In the genomic region with DNA sequence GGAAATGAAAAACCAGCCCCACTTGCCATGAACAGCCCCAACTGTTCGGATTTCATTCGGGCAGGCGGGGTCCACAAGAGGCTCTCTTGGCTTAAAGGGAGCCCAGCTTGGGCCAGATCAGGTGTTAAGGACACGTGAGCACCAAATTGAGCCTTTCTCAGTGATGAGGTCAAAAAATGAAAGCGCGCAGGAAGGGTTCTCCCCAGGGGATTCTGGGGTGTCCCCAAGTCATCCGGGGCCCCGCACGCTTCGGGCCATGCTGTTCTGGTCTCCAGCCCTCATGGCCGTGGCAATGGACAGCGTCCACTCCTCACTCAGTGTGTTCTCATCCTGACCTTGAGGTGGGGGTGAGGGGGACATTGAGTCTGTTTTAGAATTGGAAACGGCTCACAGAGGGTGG, we compare ENCODE assay signal across 24 cellular contexts. TPM values are rescaled to one million over a fixed set of nuclear protein-coding genes. Genes with fewer than 3 reads are reported as not detected.
DNase-seq lines count a peak whose midpoint lies in the region; ATAC-seq, FAIRE-seq and TF ChIP-seq lines count a peak whose summit lies in the region.
"Had no signal": no experiment of that assay in that cellular context is flagged by ENCODE, and none has a peak within 500 bp of the region (broad histone marks: within the 10 kb centered on the region; RNA-seq: fewer than 3 reads in every experiment).

No MANE protein-coding gene starts in this region.

- no peak overlapping the region for H2BK5ac ChIP-seq in trophoblast cell (ENCODE audit: low read depth, low read length, poor library complexity)

- no peak overlapping the region for H3K4ac ChIP-seq in trophoblast cell (ENCODE audit: low read depth, low read length)

- H3K4me2 ChIP-seq in GM12878 (ENCODE audit: control insufficient read depth, insufficient read depth) (no peak overlapping the region), trophoblast cell (ENCODE audit: low read length) (no peak overlapping the region)
- H3K4me2 ChIP-seq: smooth muscle cell had no signal

- peaks cover 31% of the 10 kb centered on the region for H3K79me1 ChIP-seq in trophoblast cell (ENCODE audit: low read length)

- TF ChIP-seq EP300 in GM12878 (IDR thresholded peaks at IDR 0.05; ENCODE audit: borderline replicate concordance in 1 of 2, control insufficient read depth in 1 of 2, low read depth in 2 of 2, low read length in 2 of 2), result no peak

- TF ChIP-seq RAD21 in GM12878 (IDR thresholded peaks at IDR 0.05; ENCODE audit: insufficient read depth, low read depth, low read length), result no peak

- no peak overlapping the region for H3K4me3 Mint-ChIP-seq in CD8-positive, alpha-beta T cell
- H3K4me3 Mint-ChIP-seq in activated CD4-positive, alpha-beta memory T cell treated with anti-CD3 and anti-CD28 coated beads, Interleukin-2, amount 10 ng/mL, durations not matched to agents 7 days and 5 days, result no peak overlapping the region
- H3K4me3 Mint-ChIP-seq: activated naive CD8-positive, alpha-beta T cell treated with anti-CD3 and anti-CD28 coated beads for 36 hours; central memory CD8-positive, alpha-beta T cell had no signal

- H3K27me3 Mint-ChIP-seq in CD8-positive, alpha-beta T cell (ENCODE audit: low read depth), result no peaks in the 10 kb centered on the region
- no peaks in the 10 kb centered on the region for H3K27me3 Mint-ChIP-seq in activated CD4-positive, alpha-beta memory T cell treated with anti-CD3 and anti-CD28 coated beads, Interleukin-2, amount 10 ng/mL, durations not matched to agents 7 days and 5 days
- H3K27me3 Mint-ChIP-seq: activated naive CD8-positive, alpha-beta T cell treated with anti-CD3 and anti-CD28 coated beads for 36 hours; central memory CD8-positive, alpha-beta T cell had no signal

- in situ Hi-C loops in GM13976 (cut with MboI; ENCODE audit: low sequenced_read_pairs, unreplicated experiment) (no loop called here), GM12878 (cut with MboI) (no loop called here)

- intact Hi-C loops in CD8-positive, alpha-beta T cell (cut with DNase I, micrococcal nuclease), result loop anchor here in 1 of 2 experiments (5.0 kb wide), 1 partner anchor 364 kb away; no protein-coding TSS in a partner anchor
- intact Hi-C loops in GM12878 (cut with micrococcal nuclease; ENCODE audit: unreplicated experiment), result loop anchor here (5.0 kb wide), 1 partner anchor 79 kb away; a partner anchor contains a TSS

- H3K36me3 Mint-ChIP-seq in CD8-positive, alpha-beta T cell, result no peaks in the 10 kb centered on the region
- peaks cover 19% of the 10 kb centered on the region for H3K36me3 Mint-ChIP-seq in activated CD4-positive, alpha-beta memory T cell treated with anti-CD3 and anti-CD28 coated beads, Interleukin-2, amount 10 ng/mL, durations not matched to agents 7 days and 5 days (ENCODE audit: low read depth)
- H3K36me3 Mint-ChIP-seq: activated naive CD8-positive, alpha-beta T cell treated with anti-CD3 and anti-CD28 coated beads for 36 hours had no signal

- 8% methylated on average over 13 of the region's 13 CpGs for WGBS in GM12878 (ENCODE audit: insufficient coverage, insufficient replicate concordance, low lambda C conversion rate, missing lambda C conversion rate)
- no CpG with 5 or more reads among the region's 13 CpGs for WGBS in trophoblast cell (ENCODE audit: extremely low coverage, insufficient coverage, insufficient read length)

- peak overlapping the region; percentile 61 for H2BK12ac ChIP-seq in trophoblast cell (ENCODE audit: low read length)

- no peaks in the 10 kb centered on the region for H3K9me3 ChIP-seq in CD8-positive, alpha-beta T cell (ENCODE audit: low read length)
- H3K9me3 ChIP-seq in GM12878 (replicated peaks; ENCODE audit: control insufficient read depth, insufficient read depth, low read length), result no peaks in the 10 kb centered on the region
- H3K9me3 ChIP-seq in trophoblast cell (ENCODE audit: insufficient read depth, low read depth, low read length), result peaks cover 1% of the 10 kb centered on the region
- H3K9me3 ChIP-seq: ascending aorta, thyroid gland had no signal

- H2AK5ac ChIP-seq in trophoblast cell (ENCODE audit: low read length), result peak overlapping the region; percentile 63

- no peak overlapping the region for H3K9ac ChIP-seq in GM12878 (ENCODE audit: control insufficient read depth, insufficient read depth, low read length)
- no peak overlapping the region for H3K9ac ChIP-seq in trophoblast cell (ENCODE audit: low read length)

- FAIRE-seq in GM12878 (lab: Jason Lieb, UNC), result no peak
- FAIRE-seq: G401.6, HTR-8/SVneo had no signal

- no peak overlapping the region for H3K4me3 ChIP-seq in CD8-positive, alpha-beta T cell (ENCODE audit: low read depth, low read length)
- no peak overlapping the region for H3K4me3 ChIP-seq in GM12878
- no peak overlapping the region for H3K4me3 ChIP-seq in trophoblast cell (ENCODE audit: low read depth, low read length)
- H3K4me3 ChIP-seq: ascending aorta, smooth muscle cell, thyroid gland had no signal

- TF ChIP-seq POLR2A in GM12878 (IDR thresholded peaks at IDR 0.05; ENCODE audit: low read depth, low read length), result no peak

- no peaks in the 10 kb centered on the region for H3K27me3 ChIP-seq in CD8-positive, alpha-beta T cell (ENCODE audit: insufficient read depth, low read length)
- H3K27me3 ChIP-seq in GM12878 (replicated peaks in 1 of 2; ENCODE audit: control insufficient read depth in 2 of 2, insufficient read depth in 2 of 2, low read length in 1 of 2), result no peaks in the 10 kb centered on the region
- H3K27me3 ChIP-seq in trophoblast cell (ENCODE audit: insufficient read depth, low read length), result no peaks in the 10 kb centered on the region
- H3K27me3 ChIP-seq: ascending aorta, thyroid gland had no signal

- H4K12ac ChIP-seq in trophoblast cell (ENCODE audit: low read depth, low read length), result no peak overlapping the region

- no peak for DNase-seq in CD8-positive, alpha-beta T cell
- DNase-seq in GM13976 (ENCODE audit: low spot score), result peak; percentile 79
- no peak for DNase-seq in GM12878 (ENCODE audit: low read depth, low spot score)
- no peak for DNase-seq in trophoblast cell
- no peak for DNase-seq in superior temporal gyrus (ENCODE audit: extremely low spot score)
- DNase-seq in NCI-H510A treated with DMSO at 0.1 percent for 48 hours (lab: John Stamatoyannopoulos, UW), result no peak
- DNase-seq in activated CD4-positive, alpha-beta memory T cell treated with anti-CD3 and anti-CD28 coated beads, Interleukin-2, amount 10 ng/mL, durations not matched to agents 7 days and 5 days, result no peak
- DNase-seq: activated CD4-positive, alpha-beta T cell treated with anti-CD3 and anti-CD28 coated beads, Interleukin-2, amount 50 U/mL, for 48 hours; activated CD8-positive, alpha-beta memory T cell treated with anti-CD3 and anti-CD28 coated beads, Interleukin-2, amount 50 U/mL, for 48 hours; activated naive CD8-positive, alpha-beta T cell treated with anti-CD3 and anti-CD28 coated beads for 36 hours; dermis blood vessel endothelial cell; H7; MV-4-11; NCI-H2171; NCI-H526; RPMI8226; stimulated activated naive CD8-positive, alpha-beta T cell treated with anti-CD3 and anti-CD28 coated beads, Interleukin-15, Interleukin-2, amounts not matched to agents 100 U/mL and 50 U/mL, for 24 hours; T-helper 9 cell; thyroid gland had no signal

- no peak overlapping the region for H4K8ac ChIP-seq in trophoblast cell (ENCODE audit: low read depth, low read length)

- H2AFZ ChIP-seq in GM12878 (ENCODE audit: control insufficient read depth, low read depth, low read length) (no peak overlapping the region), trophoblast cell (ENCODE audit: insufficient read depth, low read length, poor library complexity) (no peak overlapping the region)

- CTCF ChIA-PET in CD8-positive, alpha-beta T cell (lab: Charles Lee), result interaction anchor here (0.9 to 7.3 kb wide), 5 partner anchors 13 to 276 kb away, joined by 3 to 85 read pairs (median 6); a partner anchor contains a TSS
- CTCF ChIA-PET in GM12878 (lab: Yijun Ruan, JAX), result interaction anchor here (1.1 to 2.6 kb wide), 3 partner anchors 79 to 131 kb away, joined by 3 to 11 read pairs (median 8); a partner anchor contains a TSS
- CTCF ChIA-PET in activated CD4-positive, alpha-beta memory T cell treated with anti-CD3 and anti-CD28 coated beads, Interleukin-2, amount 10 ng/mL, durations not matched to agents 7 days and 5 days (lab: Charles Lee), result interaction anchor here (1.3 kb wide), 1 partner anchor 132 kb away, joined by 4 read pairs; a partner anchor contains a TSS

- H4K20me1 ChIP-seq in GM12878 (ENCODE audit: control insufficient read depth, insufficient read depth), result no peaks in the 10 kb centered on the region

- peak overlapping the region; percentile 37 for H4K91ac ChIP-seq in trophoblast cell (ENCODE audit: low read depth, low read length)

- peak overlapping the region; percentile 3 for H3K27ac Mint-ChIP-seq in CD8-positive, alpha-beta T cell
- no peak overlapping the region for H3K27ac Mint-ChIP-seq in activated CD4-positive, alpha-beta memory T cell treated with anti-CD3 and anti-CD28 coated beads, Interleukin-2, amount 10 ng/mL, durations not matched to agents 7 days and 5 days
- H3K27ac Mint-ChIP-seq: activated naive CD8-positive, alpha-beta T cell treated with anti-CD3 and anti-CD28 coated beads for 36 hours had no signal

- RAD21 ChIA-PET in GM12878 (lab: Charles Lee; ENCODE audit: unreplicated experiment), result interaction anchor here (3.2 kb wide), 1 partner anchor 131 kb away, joined by 15 read pairs; a partner anchor contains a TSS

- H2BK120ac ChIP-seq in trophoblast cell (ENCODE audit: insufficient read depth, low read length, poor library complexity), result peak overlapping the region; percentile 27

- H3K23ac ChIP-seq in trophoblast cell (ENCODE audit: low read length), result no peak overlapping the region

- SMC1A ChIA-PET in GM12878 (lab: Charles Lee; ENCODE audit: uncharacterized antibody, unreplicated experiment), result interaction anchor here (1.8 to 2.0 kb wide), 2 partner anchors 11 to 55 kb away, joined by 4 to 7 read pairs; no protein-coding TSS in a partner anchor

- no peak for TF ChIP-seq CTCF in CD8-positive, alpha-beta T cell (IDR thresholded peaks at IDR 0.05)
- TF ChIP-seq CTCF in GM13976 (IDR thresholded peaks at IDR 0.05; ENCODE audit: borderline replicate concordance, control extremely low read depth, extremely low read depth, insufficient read depth, missing control alignments) (no peak), GM12878 (IDR thresholded peaks at IDR 0.05 in 2 of 3, conservative IDR thresholded peaks at IDR 0.05 in 1 of 3; ENCODE audit: control insufficient read depth in 2 of 3, extremely low read depth in 1 of 3, insufficient read depth in 1 of 3, low read depth in 3 of 3, low read length in 3 of 3) (no peak)

- no peak overlapping the region for H3K18ac ChIP-seq in trophoblast cell (ENCODE audit: low read length)

- no TSS peak for BruUV-seq in GM12878 (replicated peaks; lab: Mats Ljungman, UMichigan)

- POLR2A ChIA-PET in CD8-positive, alpha-beta T cell (lab: Charles Lee), result no interaction called here
- POLR2A ChIA-PET in GM12878 (lab: Charles Lee), result no interaction called here
- POLR2A ChIA-PET in activated CD4-positive, alpha-beta memory T cell treated with anti-CD3 and anti-CD28 coated beads, Interleukin-2, amount 10 ng/mL, durations not matched to agents 7 days and 5 days (lab: Charles Lee), result no interaction called here

- peaks cover 34% of the 10 kb centered on the region for H3K4me1 ChIP-seq in CD8-positive, alpha-beta T cell (ENCODE audit: insufficient read depth, low read length)
- peaks cover 31% of the 10 kb centered on the region for H3K4me1 ChIP-seq in GM12878 (ENCODE audit: control insufficient read depth, insufficient read depth, low read length)
- H3K4me1 ChIP-seq in trophoblast cell (ENCODE audit: control insufficient read depth in 1 of 2, insufficient read depth in 2 of 2, low read length in 2 of 2), result peaks cover 25 to 30% of the 10 kb centered on the region in 2 experiments

- H3K27ac ChIP-seq in CD8-positive, alpha-beta T cell (ENCODE audit: low read depth, low read length), result no peak overlapping the region
- H3K27ac ChIP-seq in GM12878 (ENCODE audit: control insufficient read depth, insufficient read depth) (no peak overlapping the region), trophoblast cell (ENCODE audit: low read depth, low read length) (no peak overlapping the region)

- H3K4me1 Mint-ChIP-seq in CD8-positive, alpha-beta T cell (ENCODE audit: low read depth), result peaks cover 37% of the 10 kb centered on the region
- H3K4me1 Mint-ChIP-seq in activated CD4-positive, alpha-beta memory T cell treated with anti-CD3 and anti-CD28 coated beads, Interleukin-2, amount 10 ng/mL, durations not matched to agents 7 days and 5 days, result peaks cover 35% of the 10 kb centered on the region

- no peaks in the 10 kb centered on the region for H3K36me3 ChIP-seq in CD8-positive, alpha-beta T cell (ENCODE audit: insufficient read depth, low read length)
- no peaks in the 10 kb centered on the region for H3K36me3 ChIP-seq in GM12878 (ENCODE audit: control insufficient read depth in 2 of 2, insufficient read depth in 2 of 2, low read length in 1 of 2)
- peaks cover 8 to 13% of the 10 kb centered on the region in 2 experiments for H3K36me3 ChIP-seq in trophoblast cell (ENCODE audit: control insufficient read depth in 1 of 2, insufficient read depth in 2 of 2, low read length in 2 of 2)

- H3K79me2 ChIP-seq in GM12878 (ENCODE audit: control insufficient read depth, insufficient read depth, low read length), result no peaks in the 10 kb centered on the region
- H3K79me2 ChIP-seq in trophoblast cell (ENCODE audit: control insufficient read depth, insufficient read depth, low read length, poor library complexity), result no peaks in the 10 kb centered on the region

- H3K14ac ChIP-seq in trophoblast cell (ENCODE audit: low read length), result peak overlapping the region; percentile 47

- H3K9me3 Mint-ChIP-seq in CD8-positive, alpha-beta T cell, result no peaks in the 10 kb centered on the region
- no peaks in the 10 kb centered on the region for H3K9me3 Mint-ChIP-seq in activated CD4-positive, alpha-beta memory T cell treated with anti-CD3 and anti-CD28 coated beads, Interleukin-2, amount 10 ng/mL, durations not matched to agents 7 days and 5 days
- H3K9me3 Mint-ChIP-seq: activated naive CD8-positive, alpha-beta T cell treated with anti-CD3 and anti-CD28 coated beads for 36 hours; central memory CD8-positive, alpha-beta T cell had no signal

- ATAC-seq in CD8-positive, alpha-beta T cell, result no peak
- peak; percentile 53 for ATAC-seq in GM12878
- ATAC-seq: stimulated activated naive CD8-positive, alpha-beta T cell treated with anti-CD3 and anti-CD28 coated beads, Interleukin-15, Interleukin-2, amounts not matched to agents 100 U/mL and 50 U/mL, for 24 hours had no signal

RNA-seq across cellular contexts. Expression of a gene that starts 10.9 kb away (rescaled TPM):
- 10 to 100 TPM; 34.8 to 35.2 TPM for total RNA-seq in CD8-positive, alpha-beta T cell
- total RNA-seq in GM12878 (2013; cell fraction: nucleolus; rRNA removed), result 1.8 and 2.4 TPM in 2 replicates
- total RNA-seq in GM12878 (2014; rRNA removed), result 0.87 and 3.1 TPM in 2 replicates
- total RNA-seq in GM12878 (2014; rRNA removed; fragmentation: Illumina TruSeq; extraction: Trizol), result 0.14 and 1.8 TPM in 2 replicates
- total RNA-seq in GM12878 (2021), result 2.1 and 2.2 TPM in 2 replicates
- polyA plus RNA-seq in GM12878 (2011; ENCODE audit: low read depth), result 1.8 TPM
- 0.98 and 1.8 TPM in 2 replicates for polyA plus RNA-seq in GM12878 (2011; rRNA removed)
- 2.5 and 3.1 TPM in 2 replicates for polyA plus RNA-seq in GM12878 (2011; cell fraction: cytosol; rRNA removed)
- polyA plus RNA-seq in GM12878 (2011; cell fraction: nucleus; rRNA removed), result 21.6 and 27.7 TPM in 2 replicates
- 5.1 and 8.4 TPM in 2 replicates for polyA plus RNA-seq in GM12878 (2012)
- polyA plus RNA-seq in GM12878 (2014; fragmentation: Illumina TruSeq; extraction: Trizol), result 1.3 and 1.8 TPM in 2 replicates
- polyA plus RNA-seq in GM12878 (2014; fragmentation: Nextera tagmentation; extraction: Ambion mirVana), result 1 to 10 TPM in 1 of 2 experiments, under 1 TPM in 1; 0.23 to 1.4 TPM
- 2.1 and 4.7 TPM in 2 replicates for polyA plus RNA-seq in GM12878 (2014; rRNA removed)
- polyA plus RNA-seq in GM12878 (2016; fragmentation: Nextera tagmentation; extraction: Ambion mirVana), result 1 to 10 TPM; 1.4 to 2.2 TPM
- polyA minus RNA-seq in GM12878 (2011; rRNA and poly(A)+ RNA removed), result 0.29 and 0.88 TPM in 2 replicates
- 3.3 and 6.0 TPM in 2 replicates for polyA minus RNA-seq in GM12878 (2011; cell fraction: cytosol; rRNA and poly(A)+ RNA removed)
- polyA minus RNA-seq in GM12878 (2011; cell fraction: nucleus; rRNA and poly(A)+ RNA removed), result 0.24 and 0.67 TPM in 2 replicates
- polyA plus RNA-seq in trophoblast cell (2013), result 33.2 and 34.2 TPM in 2 replicates
- total RNA-seq in activated CD4-positive, alpha-beta memory T cell treated with anti-CD3 and anti-CD28 coated beads, Interleukin-2, amount 10 ng/mL, durations not matched to agents 7 days and 5 days, result 10 to 100 TPM; 80.9 to 81.9 TPM

RNA-seq across cellular contexts. Expression of a gene that starts 12.1 kb away (rescaled TPM):
- 1 to 10 TPM; 2.6 to 3.0 TPM for total RNA-seq in CD8-positive, alpha-beta T cell
- total RNA-seq in GM12878 (2013; cell fraction: nucleolus; rRNA removed), result 4.0 and 5.4 TPM in 2 replicates
- total RNA-seq in GM12878 (2014; rRNA removed), result 0.60 and 0.79 TPM in 2 replicates
- total RNA-seq in GM12878 (2014; rRNA removed; fragmentation: Illumina TruSeq; extraction: Trizol), result 0.64 and 1.0 TPM in 2 replicates
- 9.1 and 10.1 TPM in 2 replicates for total RNA-seq in GM12878 (2021)
- polyA plus RNA-seq in GM12878 (2011; ENCODE audit: low read depth), result 1.8 TPM
- polyA plus RNA-seq in GM12878 (2011; rRNA removed), result 0.16 and 0.18 TPM in 2 replicates
- 0.37 and 0.43 TPM in 2 replicates for polyA plus RNA-seq in GM12878 (2011; cell fraction: cytosol; rRNA removed)
- polyA plus RNA-seq in GM12878 (2011; cell fraction: nucleus; rRNA removed), result 1.2 and 1.6 TPM in 2 replicates
- polyA plus RNA-seq in GM12878 (2012), result 4.8 and 5.9 TPM in 2 replicates
- 0.98 and 3.0 TPM in 2 replicates for polyA plus RNA-seq in GM12878 (2014; fragmentation: Illumina TruSeq; extraction: Trizol)
- polyA plus RNA-seq in GM12878 (2014; fragmentation: Nextera tagmentation; extraction: Ambion mirVana), result under 1 TPM; 0.14 to 0.24 TPM
- 3.3 and 4.2 TPM in 2 replicates for polyA plus RNA-seq in GM12878 (2014; rRNA removed)
- 1 to 10 TPM; 4.2 to 5.0 TPM for polyA plus RNA-seq in GM12878 (2016; fragmentation: Nextera tagmentation; extraction: Ambion mirVana)
- polyA minus RNA-seq in GM12878 (2011; rRNA and poly(A)+ RNA removed), result 0.15 and 0.41 TPM in 2 replicates
- polyA minus RNA-seq in GM12878 (2011; cell fraction: cytosol; rRNA and poly(A)+ RNA removed), result 1.2 and 2.0 TPM in 2 replicates
- polyA minus RNA-seq in GM12878 (2011; cell fraction: nucleus; rRNA and poly(A)+ RNA removed), result 0.12 and 0.67 TPM in 2 replicates
- 68.9 and 73.1 TPM in 2 replicates for polyA plus RNA-seq in trophoblast cell (2013)
- total RNA-seq in activated CD4-positive, alpha-beta memory T cell treated with anti-CD3 and anti-CD28 coated beads, Interleukin-2, amount 10 ng/mL, durations not matched to agents 7 days and 5 days, result 10 to 100 TPM; 13.1 to 14.1 TPM

RNA-seq across cellular contexts. Expression of a gene that starts 32.9 kb away (rescaled TPM):
- total RNA-seq in CD8-positive, alpha-beta T cell, result 10 to 100 TPM; 49.8 to 56.1 TPM
- 55.6 and 55.9 TPM in 2 replicates for total RNA-seq in GM12878 (2013; cell fraction: nucleolus; rRNA removed)
- total RNA-seq in GM12878 (2014; rRNA removed) (22.6 and 27.0 TPM in 2 replicates), GM12878 (2014; rRNA removed; fragmentation: Illumina TruSeq; extraction: Trizol) (16.0 and 17.6 TPM in 2 replicates), GM12878 (2021) (21.1 and 23.2 TPM in 2 replicates)
- 9.5 TPM for polyA plus RNA-seq in GM12878 (2011; ENCODE audit: low read depth)
- polyA plus RNA-seq in GM12878 (2011; rRNA removed) (13.9 and 24.6 TPM in 2 replicates), GM12878 (2014; fragmentation: Illumina TruSeq; extraction: Trizol) (7.2 and 16.1 TPM in 2 replicates), GM12878 (2014; fragmentation: Nextera tagmentation; extraction: Ambion mirVana) (under 1 TPM; 0.40 to 0.48 TPM), GM12878 (2014; rRNA removed) (24.0 and 24.7 TPM in 2 replicates), GM12878 (2016; fragmentation: Nextera tagmentation; extraction: Ambion mirVana) (10 to 100 TPM; 12.6 to 12.7 TPM)
- polyA plus RNA-seq in GM12878 (2011; cell fraction: cytosol; rRNA removed), result 28.4 and 35.1 TPM in 2 replicates
- polyA plus RNA-seq in GM12878 (2011; cell fraction: nucleus; rRNA removed), result 55.5 and 94.2 TPM in 2 replicates
- 19.0 and 22.5 TPM in 2 replicates for polyA plus RNA-seq in GM12878 (2012)
- 20.8 and 26.1 TPM in 2 replicates for polyA minus RNA-seq in GM12878 (2011; rRNA and poly(A)+ RNA removed)
- 4.7 and 8.0 TPM in 2 replicates for polyA minus RNA-seq in GM12878 (2011; cell fraction: cytosol; rRNA and poly(A)+ RNA removed)
- polyA minus RNA-seq in GM12878 (2011; cell fraction: nucleus; rRNA and poly(A)+ RNA removed), result 12.1 and 16.7 TPM in 2 replicates
- 9.1 and 10.5 TPM in 2 replicates for polyA plus RNA-seq in trophoblast cell (2013)
- 100 to 1,000 TPM; 141 to 146 TPM for total RNA-seq in activated CD4-positive, alpha-beta memory T cell treated with anti-CD3 and anti-CD28 coated beads, Interleukin-2, amount 10 ng/mL, durations not matched to agents 7 days and 5 days

RNA-seq across cellular contexts. Expression of a gene that starts 50.3 kb away (rescaled TPM):
- total RNA-seq in CD8-positive, alpha-beta T cell, result 10 to 100 TPM; 40.0 to 47.6 TPM
- total RNA-seq in GM12878 (2013; cell fraction: nucleolus; rRNA removed), result 98.4 and 112 TPM in 2 replicates
- total RNA-seq in GM12878 (2014; rRNA removed) (48.3 and 57.4 TPM in 2 replicates), GM12878 (2014; rRNA removed; fragmentation: Illumina TruSeq; extraction: Trizol) (20.7 and 23.7 TPM in 2 replicates), GM12878 (2021) (56.1 and 64.1 TPM in 2 replicates)
- 11.8 TPM for polyA plus RNA-seq in GM12878 (2011; ENCODE audit: low read depth)
- polyA plus RNA-seq in GM12878 (2011; rRNA removed) (6.9 and 16.4 TPM in 2 replicates), GM12878 (2014; fragmentation: Illumina TruSeq; extraction: Trizol) (3.0 and 13.5 TPM in 2 replicates), GM12878 (2014; fragmentation: Nextera tagmentation; extraction: Ambion mirVana) (1 to 10 TPM; 4.2 to 6.6 TPM), GM12878 (2014; rRNA removed) (63.2 and 68.1 TPM in 2 replicates), GM12878 (2016; fragmentation: Nextera tagmentation; extraction: Ambion mirVana) (10 to 100 TPM; 46.7 to 49.9 TPM)
- 38.1 and 52.2 TPM in 2 replicates for polyA plus RNA-seq in GM12878 (2011; cell fraction: cytosol; rRNA removed)
- polyA plus RNA-seq in GM12878 (2011; cell fraction: nucleus; rRNA removed), result 59.2 and 59.5 TPM in 2 replicates
- 40.4 and 47.8 TPM in 2 replicates for polyA plus RNA-seq in GM12878 (2012)
- 23.9 and 54.0 TPM in 2 replicates for polyA minus RNA-seq in GM12878 (2011; rRNA and poly(A)+ RNA removed)
- polyA minus RNA-seq in GM12878 (2011; cell fraction: cytosol; rRNA and poly(A)+ RNA removed), result 25.1 and 31.3 TPM in 2 replicates
- polyA minus RNA-seq in GM12878 (2011; cell fraction: nucleus; rRNA and poly(A)+ RNA removed), result 27.2 and 51.5 TPM in 2 replicates
- polyA plus RNA-seq in trophoblast cell (2013), result 5.3 and 5.4 TPM in 2 replicates
- total RNA-seq in activated CD4-positive, alpha-beta memory T cell treated with anti-CD3 and anti-CD28 coated beads, Interleukin-2, amount 10 ng/mL, durations not matched to agents 7 days and 5 days, result 10 to 100 TPM; 19.4 to 21.5 TPM

Comparison
In these comparisons a context has a peak if more than half of its experiments do, and no peak if none do; other contexts are left out.
1. RNA of a gene that starts 10.9 kb away (total RNA-seq): 80.9 to 81.9 TPM in activated CD4-positive, alpha-beta memory T cell treated with anti-CD3 and anti-CD28 coated beads, Interleukin-2, amount 10 ng/mL, durations not matched to agents 7 days and 5 days and 34.8 to 35.2 TPM in CD8-positive, alpha-beta T cell; 0.14 to 3.1 TPM in GM12878; every median in the first group is over 4 times any median in the second.